In genomic region chr5:30384171-30384570, GRCh38 we compare ENCODE assay signal across 9 cellular contexts.
"Had no signal": no experiment of that assay in that cellular context is flagged by ENCODE, and none has a peak within 500 bp of the region (broad histone marks: within the 10 kb centered on the region; RNA-seq: fewer than 3 reads in every experiment).

No MANE protein-coding gene starts in this region.

- ATAC-seq: HCT116 had no signal

- H3K9me3 ChIP-seq: HAP-1 had no signal

- H3K27ac ChIP-seq: GM23248, HL-60, KMS-11 had no signal

- H3K9ac ChIP-seq: GM23248, KMS-11 had no signal

- H2AFZ ChIP-seq: GM23248 had no signal

- H3K4me1 ChIP-seq: HAP-1 had no signal

- H3K36me3 ChIP-seq: HAP-1 had no signal

- H3K4me2 ChIP-seq: KMS-11 had no signal

- H3K4me3 ChIP-seq: GM23248, HAP-1 had no signal

- DNase-seq: GM23248, GOT3, H7, HFFc6, KBM-7 had no signal
